22 cellular contexts compared by ENCODE assay signal in genomic region chr12:3912863-3913262, GRCh38. TPM values are rescaled to one million over a fixed set of nuclear protein-coding genes. Genes with fewer than 3 reads are reported as not detected.
A peak's percentile ranks its signal among the peaks of the same experiment; 100 is the strongest.
DNase-seq lines count a peak whose midpoint lies in the region; ATAC-seq, FAIRE-seq and TF ChIP-seq lines count a peak whose summit lies in the region.
"Had no signal": no experiment of that assay in that cellular context is flagged by ENCODE, and none has a peak within 500 bp of the region (broad histone marks: within the 10 kb centered on the region; RNA-seq: fewer than 3 reads in every experiment).

No MANE protein-coding gene starts in this region.

- H3K36me3 ChIP-seq in H1 (ENCODE audit: control insufficient read depth in 2 of 4, insufficient read depth in 4 of 4, low read length in 3 of 4), result no peaks in the 10 kb centered on the region
- H3K36me3 ChIP-seq: BLaER1, Peyer's patch, SJCRH30 had no signal

- no peaks in the 10 kb centered on the region for H3K23me2 ChIP-seq in H1 (ENCODE audit: low read depth, low read length)

- H2BK12ac ChIP-seq in H1 (ENCODE audit: low read depth, low read length), result no peak overlapping the region

- no peak overlapping the region for H2AK5ac ChIP-seq in H1 (ENCODE audit: low read depth, low read length)

- no peak overlapping the region for H2AFZ ChIP-seq in H1 (ENCODE audit: low read length)
- H2AFZ ChIP-seq: GM23338 had no signal

- H3K56ac ChIP-seq in H1 (replicated peaks; ENCODE audit: insufficient read length, low read depth, low read length), result no peak overlapping the region

- TF ChIP-seq CTCF in H1 (IDR thresholded peaks at IDR 0.05; ENCODE audit: control extremely low read depth in 1 of 3, insufficient read depth in 1 of 3, low read depth in 1 of 3, low read length in 3 of 3) (no peak), GM13976 (IDR thresholded peaks at IDR 0.05; ENCODE audit: borderline replicate concordance, control extremely low read depth, extremely low read depth, insufficient read depth, missing control alignments) (no peak)

- H3K79me2 ChIP-seq in H1 (ENCODE audit: control insufficient read depth in 1 of 2, insufficient read depth in 2 of 2, low read length in 2 of 2), result no peaks in the 10 kb centered on the region

- no peak for FAIRE-seq in H1 (lab: Jason Lieb, UNC)
- FAIRE-seq: G401.6, GM12892 had no signal

- H4K8ac ChIP-seq in H1 (ENCODE audit: extremely low read depth, insufficient read depth, low read length), result no peak overlapping the region

- no peak for TF ChIP-seq RAD21 in H1 (IDR thresholded peaks at IDR 0.05 in 1 of 2, conservative IDR thresholded peaks at IDR 0.05 in 1 of 2; ENCODE audit: low read depth in 2 of 2, low read length in 2 of 2)

- H3K9me3 Mint-ChIP-seq in activated CD4-positive, alpha-beta T cell treated with anti-CD3 and anti-CD28 coated beads for 36 hours (ENCODE audit: low read depth), result peaks cover 18% of the 10 kb centered on the region
- peaks cover 10% of the 10 kb centered on the region for H3K9me3 Mint-ChIP-seq in activated naive CD8-positive, alpha-beta T cell (ENCODE audit: low read depth)
- H3K9me3 Mint-ChIP-seq in activated naive CD8-positive, alpha-beta T cell treated with anti-CD3 and anti-CD28 coated beads, Interleukin-2, amount 50 U/mL, for 24 hours, result peaks cover 14% of the 10 kb centered on the region

- no peak for DNase-seq in activated CD4-positive, alpha-beta T cell treated with anti-CD3 and anti-CD28 coated beads for 36 hours
- DNase-seq in activated CD4-positive, alpha-beta T cell treated with anti-CD3 and anti-CD28 coated beads for 1 hour, result no peak
- no peak for DNase-seq in activated naive CD8-positive, alpha-beta T cell treated with anti-CD3 and anti-CD28 coated beads, Interleukin-2, amount 50 U/mL, for 24 hours
- DNase-seq in H1 (ENCODE audit: low read depth in 1 of 2, low spot score in 2 of 2) (no peak), GM13976 (ENCODE audit: low spot score) (no peak), NCI-H226 (no peak), NCI-H128 (lab: John Stamatoyannopoulos, UW; ENCODE audit: unreplicated experiment) (no peak)
- DNase-seq: ACHN, HCEC 1CT, NCI-H1105, NCI-H2029 treated with DMSO at 0.1 percent for 48 hours, NCI-H2171, NCI-H526, Peyer's patch, SJCRH30 had no signal

- no peak for TF ChIP-seq POLR2A in H1 (IDR thresholded peaks at IDR 0.05; ENCODE audit: control extremely low read depth in 1 of 2, low read depth in 2 of 2, low read length in 2 of 2)

- intact Hi-C loops in activated CD4-positive, alpha-beta T cell treated with anti-CD3 and anti-CD28 coated beads for 36 hours (cut with DNase I, micrococcal nuclease), result no loop called here

- no peak overlapping the region for H3K4ac ChIP-seq in H1 (replicated peaks; ENCODE audit: insufficient read length, low read depth, low read length)

- ATAC-seq in activated CD4-positive, alpha-beta T cell treated with anti-CD3 and anti-CD28 coated beads for 36 hours, result no peak
- ATAC-seq in activated naive CD8-positive, alpha-beta T cell treated with anti-CD3 and anti-CD28 coated beads, Interleukin-2, amount 50 U/mL, for 24 hours, result no peak

- H2BK15ac ChIP-seq in H1 (ENCODE audit: low read length), result no peak overlapping the region

- peaks cover 0 to 7% (median 0%) of the 10 kb centered on the region in 4 experiments; a peak in 3 of 7 replicates for H3K4me1 ChIP-seq in H1 (replicated peaks in 1 of 4; ENCODE audit: control insufficient read depth in 3 of 4, insufficient read depth in 4 of 4, low read length in 3 of 4)
- H3K4me1 ChIP-seq: Peyer's patch had no signal

- no peaks in the 10 kb centered on the region for H3K27me3 ChIP-seq in H1 (replicated peaks in 1 of 4; ENCODE audit: control insufficient read depth in 3 of 4, extremely low read depth in 1 of 4, insufficient read depth in 3 of 4, low read length in 3 of 4)
- H3K27me3 ChIP-seq: BLaER1, Peyer's patch, SJCRH30 had no signal

- H3K23ac ChIP-seq in H1 (ENCODE audit: insufficient read length), result no peak overlapping the region

- no peak overlapping the region for H2BK120ac ChIP-seq in H1 (replicated peaks; ENCODE audit: low read depth, low read length)

- no peak overlapping the region for H3K4me3 Mint-ChIP-seq in activated CD4-positive, alpha-beta T cell treated with anti-CD3 and anti-CD28 coated beads for 36 hours
- no peak overlapping the region for H3K4me3 Mint-ChIP-seq in activated naive CD8-positive, alpha-beta T cell
- no peak overlapping the region for H3K4me3 Mint-ChIP-seq in activated naive CD8-positive, alpha-beta T cell treated with anti-CD3 and anti-CD28 coated beads, Interleukin-2, amount 50 U/mL, for 24 hours
- H3K4me3 Mint-ChIP-seq: GM23338, IgD-negative memory B cell had no signal

- H3K27ac ChIP-seq in H1 (ENCODE audit: low read depth, low read length), result no peak overlapping the region
- H3K27ac ChIP-seq: 22Rv1, BLaER1, Peyer's patch, SJCRH30 had no signal

- no peaks in the 10 kb centered on the region for H3K79me1 ChIP-seq in H1 (ENCODE audit: low read depth, low read length)

- CTCF ChIA-PET in activated CD4-positive, alpha-beta T cell treated with anti-CD3 and anti-CD28 coated beads for 36 hours (lab: Charles Lee), result interaction anchor here (0.6 to 1.6 kb wide), 3 partner anchors 9 to 47 kb away, joined by 3 to 5 read pairs (median 5); no protein-coding TSS in a partner anchor
- CTCF ChIA-PET in H1 (lab: Charles Lee; ENCODE audit: partially characterized antibody), result interaction anchor here (0.7 to 3.5 kb wide), 3 partner anchors 12 to 622 kb away, joined by 3 to 12 read pairs (median 3); no protein-coding TSS in a partner anchor

- peaks cover 11 to 12% of the 10 kb centered on the region in 2 experiments; a peak in 2 of 4 replicates for H3K9me3 ChIP-seq in H1 (ENCODE audit: insufficient read depth in 2 of 2, low read depth in 1 of 2, low read length in 1 of 2)
- H3K9me3 ChIP-seq: Peyer's patch had no signal

- no peak overlapping the region for H2BK20ac ChIP-seq in H1 (ENCODE audit: low read length)

- no peaks in the 10 kb centered on the region for H4K20me1 ChIP-seq in H1 (replicated peaks in 1 of 2; ENCODE audit: control insufficient read depth in 1 of 2, insufficient read depth in 2 of 2, low read length in 2 of 2)
- H4K20me1 ChIP-seq: BLaER1 had no signal

- peak overlapping the region; percentile 28 to 31; a peak in 1 of 4 replicates for H3K4me2 ChIP-seq in H1 (ENCODE audit: insufficient read depth in 1 of 2, low read depth in 2 of 2, low read length in 2 of 2)
- H3K4me2 ChIP-seq: BLaER1, GM23338 had no signal

- H3K27me3 Mint-ChIP-seq in activated CD4-positive, alpha-beta T cell treated with anti-CD3 and anti-CD28 coated beads for 36 hours, result no peaks in the 10 kb centered on the region
- no peaks in the 10 kb centered on the region for H3K27me3 Mint-ChIP-seq in activated naive CD8-positive, alpha-beta T cell
- H3K27me3 Mint-ChIP-seq in activated naive CD8-positive, alpha-beta T cell treated with anti-CD3 and anti-CD28 coated beads, Interleukin-2, amount 50 U/mL, for 24 hours, result no peaks in the 10 kb centered on the region

- POLR2A ChIA-PET in activated CD4-positive, alpha-beta T cell treated with anti-CD3 and anti-CD28 coated beads for 36 hours (lab: Charles Lee), result no interaction called here
- POLR2A ChIA-PET in H1 (lab: Charles Lee; ENCODE audit: partially characterized antibody), result interaction anchor here (1.0 kb wide), 1 partner anchor 22 kb away, joined by 3 read pairs; no protein-coding TSS in a partner anchor

- H3K4me3 ChIP-seq in H1 (ENCODE audit: extremely low read depth in 1 of 4, insufficient read depth in 2 of 4, low read depth in 3 of 4, low read length in 4 of 4), result no peak overlapping the region
- H3K4me3 ChIP-seq: BLaER1, GM23338, Peyer's patch, SJCRH30 had no signal

- WGBS in H1 (ENCODE audit: extremely low coverage in 1 of 2, insufficient coverage in 1 of 2, insufficient read length in 1 of 2, insufficient replicate concordance in 2 of 2, low coverage in 1 of 2, low lambda C conversion rate in 2 of 2, missing lambda C conversion rate in 1 of 2), 2 experiments, result 94% methylated on average over 3 of the region's 3 CpGs; no CpG with 5 or more reads in 1 of the 2 experiments

- peak overlapping the region; percentile 20 for H3K27ac Mint-ChIP-seq in activated CD4-positive, alpha-beta T cell treated with anti-CD3 and anti-CD28 coated beads for 36 hours
- H3K27ac Mint-ChIP-seq in activated naive CD8-positive, alpha-beta T cell, result peak overlapping the region; percentile 73
- H3K27ac Mint-ChIP-seq in activated naive CD8-positive, alpha-beta T cell treated with anti-CD3 and anti-CD28 coated beads, Interleukin-2, amount 50 U/mL, for 24 hours, result no peak overlapping the region
- H3K27ac Mint-ChIP-seq: GM23338, IgD-negative memory B cell had no signal

- TF ChIP-seq EP300 in H1 (IDR thresholded peaks at IDR 0.05; ENCODE audit: borderline replicate concordance in 1 of 2, low read depth in 2 of 2, low read length in 2 of 2), result no peak

- H4K91ac ChIP-seq in H1 (replicated peaks; ENCODE audit: insufficient read length, low read length), result no peak overlapping the region

- H3K9ac ChIP-seq in H1 (replicated peaks in 1 of 4; ENCODE audit: extremely low read depth in 1 of 4, low read depth in 3 of 4, low read length in 3 of 4), result no peak overlapping the region
- H3K9ac ChIP-seq: BLaER1 had no signal

- H4K5ac ChIP-seq in H1 (ENCODE audit: insufficient read length, low read depth, low read length), result no peak overlapping the region

- no peak overlapping the region for H2BK5ac ChIP-seq in H1 (ENCODE audit: low read depth, low read length)

- H3K36me3 Mint-ChIP-seq in activated CD4-positive, alpha-beta T cell treated with anti-CD3 and anti-CD28 coated beads for 36 hours (ENCODE audit: low read depth), result peaks cover 30% of the 10 kb centered on the region
- H3K36me3 Mint-ChIP-seq in activated naive CD8-positive, alpha-beta T cell, result peaks cover 20% of the 10 kb centered on the region
- peaks cover 2% of the 10 kb centered on the region for H3K36me3 Mint-ChIP-seq in activated naive CD8-positive, alpha-beta T cell treated with anti-CD3 and anti-CD28 coated beads, Interleukin-2, amount 50 U/mL, for 24 hours (ENCODE audit: low read depth)
- H3K36me3 Mint-ChIP-seq: IgD-negative memory B cell had no signal

- in situ Hi-C loops in GM13976 (cut with MboI; ENCODE audit: low sequenced_read_pairs, unreplicated experiment), result no loop called here

- H3K4me1 Mint-ChIP-seq in activated CD4-positive, alpha-beta T cell treated with anti-CD3 and anti-CD28 coated beads for 36 hours, result peaks cover 27% of the 10 kb centered on the region
- H3K4me1 Mint-ChIP-seq in activated naive CD8-positive, alpha-beta T cell (ENCODE audit: low read depth), result peaks cover 23% of the 10 kb centered on the region
- peaks cover 20% of the 10 kb centered on the region for H3K4me1 Mint-ChIP-seq in activated naive CD8-positive, alpha-beta T cell treated with anti-CD3 and anti-CD28 coated beads, Interleukin-2, amount 50 U/mL, for 24 hours
- H3K4me1 Mint-ChIP-seq: IgD-negative memory B cell had no signal

- H3K14ac ChIP-seq in H1 (ENCODE audit: insufficient read length), result no peak overlapping the region

- no peak overlapping the region for H3K18ac ChIP-seq in H1 (ENCODE audit: extremely low read depth, low read length)

RNA-seq across cellular contexts. Expression of gene PARP11, which starts 39.7 kb away (rescaled TPM):
- 10 to 100 TPM; 20.9 to 23.0 TPM for total RNA-seq in activated CD4-positive, alpha-beta T cell treated with anti-CD3 and anti-CD28 coated beads for 36 hours
- total RNA-seq in H1 (2021; fragmentation: NEBNext Ultra II Directional; extraction: Animal tissue kit (Norgen Biotek cat#: 25700)), result 12.8 and 13.3 TPM in 2 replicates
- polyA plus RNA-seq in H1 (2011; rRNA removed), result 3.4 and 4.2 TPM in 2 replicates
- polyA plus RNA-seq in H1 (2011; cell fraction: cytosol; rRNA removed), result 5.6 TPM
- 2.7 TPM for polyA plus RNA-seq in H1 (2011; cell fraction: nucleus; rRNA removed)
- polyA plus RNA-seq in H1 (2012, experiment 1 of 2), result 4.0 to 6.0 TPM (median 4.8 TPM) in 4 replicates
- polyA plus RNA-seq in H1 (2012, experiment 2 of 2), result 0.41 TPM
- polyA plus RNA-seq in H1 (2013, experiment 1 of 2), result 4.9 TPM
- polyA plus RNA-seq in H1 (2013, experiment 2 of 2), result 4.4 TPM
- 7.2 and 9.8 TPM in 2 replicates for polyA minus RNA-seq in H1 (2011; rRNA and poly(A)+ RNA removed)
- 8.9 TPM for polyA minus RNA-seq in H1 (2011; cell fraction: cytosol; rRNA and poly(A)+ RNA removed)
- polyA minus RNA-seq in H1 (2011; cell fraction: nucleus; rRNA and poly(A)+ RNA removed), result 13.5 TPM
